Comparison of ENCODE assay signal across 8 cellular contexts in the genomic region with DNA sequence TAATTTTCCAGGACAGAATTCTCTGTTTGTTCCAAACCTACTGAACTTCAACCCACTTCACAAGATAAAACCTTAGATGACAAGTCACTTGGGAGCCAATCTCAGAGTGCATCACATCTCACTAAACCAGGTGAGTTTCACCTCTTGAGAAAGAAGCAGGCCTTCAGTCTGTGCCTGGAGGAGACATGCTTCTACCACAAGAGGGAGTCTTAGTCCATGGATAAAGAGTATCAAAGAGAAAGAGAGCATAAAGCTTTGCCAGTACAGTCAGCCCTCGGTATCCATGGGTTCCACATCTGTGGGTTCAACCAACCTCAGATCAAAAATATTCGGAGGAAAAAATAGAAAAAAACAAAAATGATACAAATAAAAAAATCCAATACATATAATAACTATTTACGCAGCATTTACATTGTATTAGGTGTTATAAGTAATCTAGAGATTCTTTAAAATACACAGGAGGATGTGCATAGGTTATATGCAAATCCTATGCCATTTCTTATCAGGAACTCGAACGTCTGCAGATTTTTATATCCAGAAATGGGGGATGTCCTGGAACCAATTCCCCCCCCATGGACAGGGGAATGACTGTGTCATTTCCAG. TPM values are rescaled to one million over a fixed set of nuclear protein-coding genes. Genes with fewer than 3 reads are reported as not detected.
DNase-seq lines count a peak whose midpoint lies in the region; ATAC-seq and TF ChIP-seq lines count a peak whose summit lies in the region.

No MANE protein-coding gene starts in this region.

- TF ChIP-seq CTCF in GM12864 (IDR thresholded peaks at IDR 0.05; ENCODE audit: low read depth, low read length, missing control alignments) (peak; percentile 55), hepatocyte (IDR thresholded peaks at IDR 0.05; ENCODE audit: poor library complexity) (peak; percentile 70)

- peak; percentile 69 to 84 for ATAC-seq in activated naive CD4-positive, alpha-beta T cell treated with anti-CD3 and anti-CD28 coated beads, Interleukin-2, amount 50 U/mL, for 72 hours
- ATAC-seq in GM18907 (IDR thresholded peaks at IDR 0.05; ENCODE audit: unreplicated experiment) (no peak), HG02981 (IDR thresholded peaks at IDR 0.05; ENCODE audit: unreplicated experiment) (no peak)

- no peaks in the 10 kb centered on the region for H4K20me1 ChIP-seq in hepatocyte (ENCODE audit: insufficient read depth, poor library complexity, severe bottlenecking)

- no peak overlapping the region for H2AFZ ChIP-seq in hepatocyte

- no peak overlapping the region for H3K4me2 ChIP-seq in hepatocyte

- no peaks in the 10 kb centered on the region for H3K9me3 Mint-ChIP-seq in activated naive CD4-positive, alpha-beta T cell treated with anti-CD3 and anti-CD28 coated beads, Interleukin-2, amount 50 U/mL, for 72 hours
- no peaks in the 10 kb centered on the region for H3K9me3 Mint-ChIP-seq in stimulated activated naive CD8-positive, alpha-beta T cell treated with anti-CD3 and anti-CD28 coated beads, Interleukin-15, Interleukin-2, amounts not matched to agents 100 ng/mL and 50 ng/mL, for 24 hours

- DNase-seq in CD1c-positive myeloid dendritic cell (ENCODE audit: extremely low spot score) = peak; percentile 12
- DNase-seq in GM12864 (ENCODE audit: low read depth) = peak; percentile 15
- peak; percentile 68 for DNase-seq in NCI-H2227 (lab: John Stamatoyannopoulos, UW; ENCODE audit: unreplicated experiment)
- DNase-seq in activated naive CD4-positive, alpha-beta T cell treated with anti-CD3 and anti-CD28 coated beads, Interleukin-2, amount 50 U/mL, for 72 hours (ENCODE audit: low spot score in 2 of 2) = no peak
- peak; percentile 72 for DNase-seq in hepatocyte (ENCODE audit: low spot score)

- no peaks in the 10 kb centered on the region for H3K9me3 ChIP-seq in hepatocyte (ENCODE audit: low read depth)

- no peaks in the 10 kb centered on the region for H3K4me1 ChIP-seq in hepatocyte (ENCODE audit: insufficient read depth)

- H3K27me3 ChIP-seq in hepatocyte = no peaks in the 10 kb centered on the region

- no peaks in the 10 kb centered on the region for H3K27me3 Mint-ChIP-seq in stimulated activated naive CD8-positive, alpha-beta T cell treated with anti-CD3 and anti-CD28 coated beads, Interleukin-15, Interleukin-2, amounts not matched to agents 100 ng/mL and 50 ng/mL, for 24 hours

- H3K9me2 ChIP-seq in hepatocyte (replicated peaks; ENCODE audit: insufficient read depth) = no peaks in the 10 kb centered on the region

- peaks cover 9% of the 10 kb centered on the region for H3K4me1 Mint-ChIP-seq in stimulated activated naive CD8-positive, alpha-beta T cell treated with anti-CD3 and anti-CD28 coated beads, Interleukin-15, Interleukin-2, amounts not matched to agents 100 ng/mL and 50 ng/mL, for 24 hours (ENCODE audit: low read depth)

- no peak overlapping the region for H3K4me3 Mint-ChIP-seq in stimulated activated naive CD8-positive, alpha-beta T cell treated with anti-CD3 and anti-CD28 coated beads, Interleukin-15, Interleukin-2, amounts not matched to agents 100 ng/mL and 50 ng/mL, for 24 hours

- peaks cover 0 to 4% of the 10 kb centered on the region in 2 donors for H3K36me3 Mint-ChIP-seq in activated naive CD4-positive, alpha-beta T cell treated with anti-CD3 and anti-CD28 coated beads, Interleukin-2, amount 50 U/mL, for 72 hours
- H3K36me3 Mint-ChIP-seq in stimulated activated naive CD8-positive, alpha-beta T cell treated with anti-CD3 and anti-CD28 coated beads, Interleukin-15, Interleukin-2, amounts not matched to agents 100 ng/mL and 50 ng/mL, for 24 hours (ENCODE audit: low read depth) = peaks cover 37% of the 10 kb centered on the region

- H3K27ac ChIP-seq in hepatocyte = no peak overlapping the region

- no peaks in the 10 kb centered on the region for H3K36me3 ChIP-seq in hepatocyte (replicated peaks; ENCODE audit: insufficient read depth, low read depth)

- H3K79me2 ChIP-seq in hepatocyte = no peaks in the 10 kb centered on the region

- no peak overlapping the region for H3K4me3 ChIP-seq in GM12864 (ENCODE audit: low read depth, low read length)
- no peak overlapping the region for H3K4me3 ChIP-seq in hepatocyte

- 66% methylated on average over 5 of the region's 5 CpGs for WGBS in hepatocyte (ENCODE audit: low lambda C conversion rate, missing lambda C conversion rate)

- peak overlapping the region in 1 of 2 donors; percentile 56 for H3K27ac Mint-ChIP-seq in activated naive CD4-positive, alpha-beta T cell treated with anti-CD3 and anti-CD28 coated beads, Interleukin-2, amount 50 U/mL, for 72 hours
- H3K27ac Mint-ChIP-seq in stimulated activated naive CD8-positive, alpha-beta T cell treated with anti-CD3 and anti-CD28 coated beads, Interleukin-15, Interleukin-2, amounts not matched to agents 100 ng/mL and 50 ng/mL, for 24 hours = peak overlapping the region; percentile 26

RNA-seq across cellular contexts. Expression of gene DUSP14, which starts 37.7 kb away (rescaled TPM):
- total RNA-seq in activated naive CD4-positive, alpha-beta T cell treated with anti-CD3 and anti-CD28 coated beads, Interleukin-2, amount 50 U/mL, for 72 hours = 10 to 100 TPM in 1 of 2 donors, 1 to 10 TPM in 1; 7.6 to 13.1 TPM
- total RNA-seq in hepatocyte = 28.8 and 31.1 TPM in 2 replicates
- polyA plus RNA-seq in hepatocyte = 30.1 and 33.3 TPM in 2 replicates

Comparison
In these comparisons a context has a peak if more than half of its experiments do, and no peak if none do; other contexts are left out.
1. DNase-seq: peak in CD1c-positive myeloid dendritic cell (single experiment), GM12864 (single experiment), NCI-H2227 (single experiment) and hepatocyte (single experiment); none in activated naive CD4-positive, alpha-beta T cell treated with anti-CD3 and anti-CD28 coated beads, Interleukin-2, amount 50 U/mL, for 72 hours (0 of 2).
2. ATAC-seq: peak in activated naive CD4-positive, alpha-beta T cell treated with anti-CD3 and anti-CD28 coated beads, Interleukin-2, amount 50 U/mL, for 72 hours (2 of 2); none in GM18907 (single experiment) and HG02981 (single experiment).